Comparison of ENCODE assay signal across 13 cellular contexts in genomic region chr3:14438929-14439328, GRCh38. TPM values are rescaled to one million over a fixed set of nuclear protein-coding genes. Genes with fewer than 3 reads are reported as not detected.
A peak's percentile ranks its signal among the peaks of the same experiment; 100 is the strongest.
DNase-seq lines count a peak whose midpoint lies in the region.
"Had no signal": no experiment of that assay in that cellular context is flagged by ENCODE, and none has a peak within 500 bp of the region (broad histone marks: within the 10 kb centered on the region; RNA-seq: fewer than 3 reads in every experiment).

No MANE protein-coding gene starts in this region.

- peak; percentile 19 for DNase-seq in CD1c-positive myeloid dendritic cell (ENCODE audit: extremely low spot score)
- DNase-seq in NCI-H1105 treated with DMSO at 0.1 percent for 48 hours (lab: John Stamatoyannopoulos, UW): peak; percentile 59
- no peak for DNase-seq in activated T-helper 2 cell treated with anti-CD3 and anti-CD28 coated beads, Interferon-gamma antibody, Interleukin-2, Interleukin-4, amounts not matched to agents 10 μg/mL and 5 μg/mL and 100 μg/mL, durations not matched to agents 14 hours and 24 hours and 36 hours (ENCODE audit: low spot score)
- DNase-seq in stimulated activated CD4-positive, alpha-beta T cell treated with anti-CD3 and anti-CD28 coated beads, Interleukin-2, amount 100 ng/mL, for 48 hours: no peak
- no peak for DNase-seq in stimulated activated CD4-positive, alpha-beta T cell treated with anti-CD3 and anti-CD28 coated beads, Interleukin-1b, Interleukin-23, amount 100 ng/mL, for 48 hours
- DNase-seq: activated CD8-positive, alpha-beta memory T cell treated with anti-CD3 and anti-CD28 coated beads for 24 hours; DND-41; mesendoderm; stimulated activated naive CD4-positive, alpha-beta T cell treated with Interleukin-2 at 50 U/mL for 16 hours had no signal

- peaks cover 86% of the 10 kb centered on the region for H3K4me1 Mint-ChIP-seq in dendritic cell treated with granulocyte-macrophage colony-stimulating factor and Interleukin-4, amounts not matched to agents 40 ng/mL and 50 ng/mL, for 4 days (ENCODE audit: low read depth)
- H3K4me1 Mint-ChIP-seq in activated T-helper 2 cell treated with anti-CD3 and anti-CD28 coated beads, Interferon-gamma antibody, Interleukin-2, Interleukin-4, amounts not matched to agents 10 μg/mL and 5 μg/mL and 100 μg/mL, durations not matched to agents 14 hours and 24 hours and 36 hours (ENCODE audit: low read depth): peaks cover 19% of the 10 kb centered on the region

- no peaks in the 10 kb centered on the region for H3K9me3 Mint-ChIP-seq in dendritic cell treated with granulocyte-macrophage colony-stimulating factor and Interleukin-4, amounts not matched to agents 40 ng/mL and 50 ng/mL, for 4 days
- no peaks in the 10 kb centered on the region for H3K9me3 Mint-ChIP-seq in activated T-helper 2 cell treated with anti-CD3 and anti-CD28 coated beads, Interferon-gamma antibody, Interleukin-2, Interleukin-4, amounts not matched to agents 10 μg/mL and 5 μg/mL and 100 μg/mL, durations not matched to agents 14 hours and 24 hours and 36 hours

- H3K27me3 Mint-ChIP-seq in dendritic cell treated with granulocyte-macrophage colony-stimulating factor and Interleukin-4, amounts not matched to agents 40 ng/mL and 50 ng/mL, for 4 days: no peaks in the 10 kb centered on the region
- H3K27me3 Mint-ChIP-seq in activated T-helper 2 cell treated with anti-CD3 and anti-CD28 coated beads, Interferon-gamma antibody, Interleukin-2, Interleukin-4, amounts not matched to agents 10 μg/mL and 5 μg/mL and 100 μg/mL, durations not matched to agents 14 hours and 24 hours and 36 hours (ENCODE audit: low read depth): no peaks in the 10 kb centered on the region

- peaks cover 54% of the 10 kb centered on the region for H3K4me1 ChIP-seq in skeletal muscle satellite cell (ENCODE audit: control insufficient read depth, insufficient read depth, low read length)

- peak overlapping the region; percentile 85 for H3K27ac Mint-ChIP-seq in dendritic cell treated with granulocyte-macrophage colony-stimulating factor and Interleukin-4, amounts not matched to agents 40 ng/mL and 50 ng/mL, for 4 days
- no peak overlapping the region for H3K27ac Mint-ChIP-seq in activated T-helper 2 cell treated with anti-CD3 and anti-CD28 coated beads, Interferon-gamma antibody, Interleukin-2, Interleukin-4, amounts not matched to agents 10 μg/mL and 5 μg/mL and 100 μg/mL, durations not matched to agents 14 hours and 24 hours and 36 hours

- no peaks in the 10 kb centered on the region for H3K27me3 ChIP-seq in skeletal muscle satellite cell (ENCODE audit: control insufficient read depth, insufficient read depth, low read length)
- H3K27me3 ChIP-seq: colonic mucosa had no signal

- H3K4me3 ChIP-seq in skeletal muscle satellite cell (ENCODE audit: low read length): no peak overlapping the region
- H3K4me3 ChIP-seq: colonic mucosa, skin epidermis had no signal

- no peaks in the 10 kb centered on the region for H3K9me3 ChIP-seq in skeletal muscle satellite cell (replicated peaks; ENCODE audit: low read length)
- H3K9me3 ChIP-seq: colonic mucosa had no signal

- peak overlapping the region; percentile 28 for H3K4me3 Mint-ChIP-seq in dendritic cell treated with granulocyte-macrophage colony-stimulating factor and Interleukin-4, amounts not matched to agents 40 ng/mL and 50 ng/mL, for 4 days
- H3K4me3 Mint-ChIP-seq in activated T-helper 2 cell treated with anti-CD3 and anti-CD28 coated beads, Interferon-gamma antibody, Interleukin-2, Interleukin-4, amounts not matched to agents 10 μg/mL and 5 μg/mL and 100 μg/mL, durations not matched to agents 14 hours and 24 hours and 36 hours (ENCODE audit: low read depth): no peak overlapping the region

- peaks cover 45% of the 10 kb centered on the region for H3K36me3 Mint-ChIP-seq in dendritic cell treated with granulocyte-macrophage colony-stimulating factor and Interleukin-4, amounts not matched to agents 40 ng/mL and 50 ng/mL, for 4 days (ENCODE audit: low read depth)
- peaks cover 8% of the 10 kb centered on the region for H3K36me3 Mint-ChIP-seq in activated T-helper 2 cell treated with anti-CD3 and anti-CD28 coated beads, Interferon-gamma antibody, Interleukin-2, Interleukin-4, amounts not matched to agents 10 μg/mL and 5 μg/mL and 100 μg/mL, durations not matched to agents 14 hours and 24 hours and 36 hours (ENCODE audit: low read depth)

- H3K36me3 ChIP-seq in skeletal muscle satellite cell (ENCODE audit: insufficient read depth, low read length): no peaks in the 10 kb centered on the region
- H3K36me3 ChIP-seq: colonic mucosa had no signal

- no peak overlapping the region for H3K9ac ChIP-seq in skeletal muscle satellite cell (ENCODE audit: low read depth, low read length)

- intact Hi-C loops in dendritic cell treated with granulocyte-macrophage colony-stimulating factor and Interleukin-4, amounts not matched to agents 40 ng/mL and 50 ng/mL, for 4 days (cut with micrococcal nuclease): loop anchor here (2.0 kb wide), 1 partner anchor 36 kb away; the partner anchor contains the start of gene SLC6A6
- intact Hi-C loops in activated T-helper 2 cell treated with anti-CD3 and anti-CD28 coated beads, Interferon-gamma antibody, Interleukin-2, Interleukin-4, amounts not matched to agents 10 μg/mL and 5 μg/mL and 100 μg/mL, durations not matched to agents 14 hours and 24 hours and 36 hours (cut with micrococcal nuclease): no loop called here

- peak overlapping the region; percentile 16 for H3K4me2 ChIP-seq in skeletal muscle satellite cell (ENCODE audit: low read length)

RNA-seq across cellular contexts. Expression of gene SLC6A6, which starts 36.5 kb away (rescaled TPM):
- 11.9 and 12.9 TPM in 2 replicates for total RNA-seq in skeletal muscle satellite cell (2012; rRNA removed)
- 55.1 and 55.8 TPM in 2 replicates for total RNA-seq in activated T-helper 2 cell treated with anti-CD3 and anti-CD28 coated beads, Interferon-gamma antibody, Interleukin-2, Interleukin-4, amounts not matched to agents 10 μg/mL and 5 μg/mL and 100 μg/mL, durations not matched to agents 14 hours and 24 hours and 36 hours

Comparison
In these comparisons a context has a peak if more than half of its experiments do, and no peak if none do; other contexts are left out.
1. DNase-seq: peak in CD1c-positive myeloid dendritic cell (single experiment) and NCI-H1105 treated with DMSO at 0.1 percent for 48 hours (single experiment); none in activated T-helper 2 cell treated with anti-CD3 and anti-CD28 coated beads, Interferon-gamma antibody, Interleukin-2, Interleukin-4, amounts not matched to agents 10 μg/mL and 5 μg/mL and 100 μg/mL, durations not matched to agents 14 hours and 24 hours and 36 hours (single experiment), stimulated activated CD4-positive, alpha-beta T cell treated with anti-CD3 and anti-CD28 coated beads, Interleukin-2, amount 100 ng/mL, for 48 hours (0 of 2) and stimulated activated CD4-positive, alpha-beta T cell treated with anti-CD3 and anti-CD28 coated beads, Interleukin-1b, Interleukin-23, amount 100 ng/mL, for 48 hours (single experiment).